ENCODE assay signal across 1 cellular context in the genomic region with DNA sequence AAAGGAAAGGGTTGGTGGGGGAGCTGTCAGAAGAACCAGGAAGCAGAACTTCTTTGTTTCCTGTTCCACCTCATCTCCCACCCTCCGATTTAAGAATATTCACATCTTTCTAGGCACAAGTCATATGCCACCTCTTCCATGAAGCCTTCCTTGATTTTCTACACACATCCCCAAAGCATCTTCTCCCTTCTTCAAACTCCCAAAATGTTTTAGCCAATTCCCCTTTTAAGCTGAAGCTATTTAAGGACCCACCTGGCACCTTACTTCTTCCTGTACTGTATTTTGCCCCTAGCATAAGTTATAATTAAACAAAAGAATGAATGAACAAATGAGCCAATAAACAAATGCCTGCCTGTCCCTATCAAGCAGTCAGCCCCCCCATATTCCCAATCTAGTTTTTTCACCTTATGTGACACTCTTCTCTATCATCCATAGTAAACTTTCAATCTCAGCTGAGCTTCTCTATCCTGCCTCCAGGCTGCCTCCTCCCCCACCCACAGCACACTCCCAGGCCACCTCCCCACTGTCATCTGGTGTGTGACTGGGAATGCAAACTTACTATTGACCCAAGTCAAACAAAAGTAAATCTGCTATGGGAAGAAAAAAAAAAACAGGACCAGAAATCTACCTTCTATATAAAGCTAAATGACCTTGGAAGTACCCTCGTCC.
TF ChIP-seq lines count a peak whose summit lies in the region.

No MANE protein-coding gene starts in this region.

TF ChIP-seq in IMR-90, 13 proteins besides CTCF, POLR2A, EP300 and RAD21:
- no peak for TF ChIP-seq NFE2L2 (IDR thresholded peaks at IDR 0.05; ENCODE audit: low read depth, low read length)
- no peak for TF ChIP-seq CHD1 (IDR thresholded peaks at IDR 0.05; ENCODE audit: low read depth, low read length)
- no peak for TF ChIP-seq MXI1 (IDR thresholded peaks at IDR 0.05; ENCODE audit: borderline replicate concordance, low read depth, low read length)
- no peak for TF ChIP-seq CEBPB (IDR thresholded peaks at IDR 0.05; ENCODE audit: low read depth, low read length)
- TF ChIP-seq, protein P1, sequence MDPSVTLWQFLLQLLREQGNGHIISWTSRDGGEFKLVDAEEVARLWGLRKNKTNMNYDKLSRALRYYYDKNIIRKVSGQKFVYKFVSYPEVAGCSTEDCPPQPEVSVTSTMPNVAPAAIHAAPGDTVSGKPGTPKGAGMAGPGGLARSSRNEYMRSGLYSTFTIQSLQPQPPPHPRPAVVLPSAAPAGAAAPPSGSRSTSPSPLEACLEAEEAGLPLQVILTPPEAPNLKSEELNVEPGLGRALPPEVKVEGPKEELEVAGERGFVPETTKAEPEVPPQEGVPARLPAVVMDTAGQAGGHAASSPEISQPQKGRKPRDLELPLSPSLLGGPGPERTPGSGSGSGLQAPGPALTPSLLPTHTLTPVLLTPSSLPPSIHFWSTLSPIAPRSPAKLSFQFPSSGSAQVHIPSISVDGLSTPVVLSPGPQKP (IDR thresholded peaks at IDR 0.05; ENCODE audit: borderline replicate concordance, low read depth, low read length): no peak
- TF ChIP-seq BHLHE40 (IDR thresholded peaks at IDR 0.05; ENCODE audit: low read depth, low read length): no peak
